8 cellular contexts compared by ENCODE assay signal in the genomic region with DNA sequence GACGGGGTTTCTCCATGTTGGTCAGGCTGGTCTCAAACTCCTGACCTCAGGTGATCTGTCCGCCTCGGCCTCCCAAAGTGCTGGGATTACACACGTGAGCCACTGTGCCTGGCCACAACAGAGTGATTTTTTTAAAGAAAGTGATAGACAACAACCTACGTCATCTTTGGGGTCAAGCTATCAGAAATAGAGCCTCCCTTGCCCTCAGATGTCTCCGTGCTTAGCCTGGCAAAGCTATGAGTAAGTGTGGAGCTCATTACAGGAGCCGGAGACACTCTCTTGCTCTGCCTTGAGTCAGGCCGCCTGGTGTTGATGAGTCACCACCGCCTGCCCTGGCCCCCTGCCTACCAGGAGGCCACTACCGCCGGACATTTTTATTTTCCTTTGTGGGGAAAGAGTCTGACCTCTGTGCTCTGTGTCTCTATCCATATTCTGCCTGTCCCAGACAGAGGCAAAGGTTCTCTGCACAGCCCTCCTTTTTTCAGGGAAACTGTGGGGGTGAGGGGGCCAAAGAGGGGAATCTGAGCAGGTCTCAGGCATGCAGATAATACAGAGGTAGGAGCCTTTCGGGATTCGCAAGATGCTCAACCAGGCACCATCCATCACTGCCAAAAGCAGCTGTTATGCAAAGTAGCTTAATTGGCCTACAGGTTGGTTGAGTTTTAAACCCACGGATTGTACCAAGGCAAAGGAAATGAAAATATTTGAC.
A peak's percentile ranks its signal among the peaks of the same experiment; 100 is the strongest.
DNase-seq lines count a peak whose midpoint lies in the region; ATAC-seq and TF ChIP-seq lines count a peak whose summit lies in the region.

No MANE protein-coding gene starts in this region.

- in situ Hi-C loops in SK-MEL-5 (cut with HindIII; ENCODE audit: low pct_unique_long_range_greater_than_20kb, low sequenced_read_pairs): no loop called here

- no peaks in the 10 kb centered on the region for H3K4me1 Mint-ChIP-seq in immature natural killer cell

- H3K27me3 ChIP-seq in trophoblast cell (ENCODE audit: insufficient read depth, low read length): no peaks in the 10 kb centered on the region

- H3K79me1 ChIP-seq in trophoblast cell (ENCODE audit: low read length): peaks cover 13% of the 10 kb centered on the region

- no peaks in the 10 kb centered on the region for H3K79me2 ChIP-seq in trophoblast cell (ENCODE audit: control insufficient read depth, insufficient read depth, low read length, poor library complexity)

- no peaks in the 10 kb centered on the region for H3K9me3 ChIP-seq in trophoblast cell (ENCODE audit: insufficient read depth, low read depth, low read length)

- peak overlapping the region; percentile 32 for H3K14ac ChIP-seq in trophoblast cell (ENCODE audit: low read length)

- peaks cover 15 to 25% of the 10 kb centered on the region in 2 experiments for H3K4me1 ChIP-seq in trophoblast cell (ENCODE audit: control insufficient read depth in 1 of 2, insufficient read depth in 2 of 2, low read length in 2 of 2)

- no peak overlapping the region for H3K4ac ChIP-seq in trophoblast cell (ENCODE audit: low read depth, low read length)

- H3K36me3 ChIP-seq in trophoblast cell (ENCODE audit: control insufficient read depth in 1 of 2, insufficient read depth in 2 of 2, low read length in 2 of 2): no peaks in the 10 kb centered on the region

- H3K36me3 Mint-ChIP-seq in immature natural killer cell: no peaks in the 10 kb centered on the region

- peak overlapping the region; percentile 46 for H2BK12ac ChIP-seq in trophoblast cell (ENCODE audit: low read length)

- no peak for TF ChIP-seq CTCF in fibroblast of villous mesenchyme (IDR thresholded peaks at IDR 0.05; ENCODE audit: insufficient read depth, low read depth, low read length)

- peak overlapping the region; percentile 40 for H2AFZ ChIP-seq in trophoblast cell (ENCODE audit: insufficient read depth, low read length, poor library complexity)

- ATAC-seq in HG02571 (IDR thresholded peaks at IDR 0.05; ENCODE audit: unreplicated experiment) (no peak), HG03432 (IDR thresholded peaks at IDR 0.05; ENCODE audit: unreplicated experiment) (no peak), HG02642 (IDR thresholded peaks at IDR 0.05; ENCODE audit: poor library complexity, unreplicated experiment) (no peak)

- H3K4me3 ChIP-seq in fibroblast of villous mesenchyme (ENCODE audit: low read depth, low read length): no peak overlapping the region
- H3K4me3 ChIP-seq in trophoblast cell (ENCODE audit: low read depth, low read length): no peak overlapping the region

- H2BK5ac ChIP-seq in trophoblast cell (ENCODE audit: low read depth, low read length, poor library complexity): peak overlapping the region; percentile 23

- POLR2A ChIA-PET in HEK293T (lab: Yijun Ruan, JAX): interaction anchor here (1.5 to 2.2 kb wide), 2 partner anchors 11 to 124 kb away, joined by 5 to 9 read pairs; partner anchors contain the start of gene CPEB4

- no peak overlapping the region for H3K9ac ChIP-seq in trophoblast cell (ENCODE audit: low read length)

- DNase-seq in HEK293T (ENCODE audit: extremely low spot score) (peak; percentile 74), SK-MEL-5 (ENCODE audit: low read depth, low spot score) (peak; percentile 61), fibroblast of villous mesenchyme (ENCODE audit: low read depth) (peak; percentile 97), trophoblast cell (peak; percentile 95 to 96), immature natural killer cell (no peak)

- H3K27ac ChIP-seq in trophoblast cell (ENCODE audit: low read depth, low read length): peak overlapping the region; percentile 82

- H3K27ac Mint-ChIP-seq in immature natural killer cell: no peak overlapping the region

- H2AK5ac ChIP-seq in trophoblast cell (ENCODE audit: low read length): peak overlapping the region; percentile 22

- H2BK120ac ChIP-seq in trophoblast cell (ENCODE audit: insufficient read depth, low read length, poor library complexity): peak overlapping the region; percentile 54

- no peak overlapping the region for H4K12ac ChIP-seq in trophoblast cell (ENCODE audit: low read depth, low read length)

- WGBS in trophoblast cell (ENCODE audit: extremely low coverage, insufficient coverage, insufficient read length): no CpG with 5 or more reads among the region's 14 CpGs

- H3K23ac ChIP-seq in trophoblast cell (ENCODE audit: low read length): no peak overlapping the region

- H3K18ac ChIP-seq in trophoblast cell (ENCODE audit: low read length): no peak overlapping the region

- peaks cover 0 to 4% (median 2%) of the 10 kb centered on the region in 3 donors for H3K27me3 Mint-ChIP-seq in immature natural killer cell (ENCODE audit: low read depth in 3 of 3)

- peak overlapping the region; percentile 66 for H4K8ac ChIP-seq in trophoblast cell (ENCODE audit: low read depth, low read length)

- peak overlapping the region; percentile 4 for H3K4me2 ChIP-seq in trophoblast cell (ENCODE audit: low read length)

- CTCF ChIA-PET in HEK293T (lab: Yijun Ruan, JAX): interaction anchor here (0.5 to 0.7 kb wide), 2 partner anchors 10 to 55 kb away, joined by 3 to 5 read pairs; no protein-coding TSS in a partner anchor

- no peak overlapping the region for H3K4me3 Mint-ChIP-seq in immature natural killer cell

- H4K91ac ChIP-seq in trophoblast cell (ENCODE audit: low read depth, low read length): peak overlapping the region; percentile 54

- no peaks in the 10 kb centered on the region for H3K9me3 Mint-ChIP-seq in immature natural killer cell

TF ChIP-seq in HEK293T, 16 proteins besides CTCF, POLR2A, EP300 and RAD21:
- no peak for TF ChIP-seq FOXM1 (IDR thresholded peaks at IDR 0.05; ENCODE audit: borderline replicate concordance)
- 0 out of 2 replicates have a peak, but pooled peaks have one; percentile 37 for TF ChIP-seq L3MBTL2 (conservative IDR thresholded peaks at IDR 0.05)
- TF ChIP-seq ARNT (IDR thresholded peaks at IDR 0.05): no peak
- no peak for TF ChIP-seq SP1 (IDR thresholded peaks at IDR 0.05)
- no peak for TF ChIP-seq BHLHE40 (IDR thresholded peaks at IDR 0.05; ENCODE audit: borderline replicate concordance)
- no peak for TF ChIP-seq TARDBP (IDR thresholded peaks at IDR 0.05)
- no peak for TF ChIP-seq FOXA1 (IDR thresholded peaks at IDR 0.05)
- no peak for TF ChIP-seq FOXK2 (IDR thresholded peaks at IDR 0.05)
- no peak for TF ChIP-seq ZNF384 (IDR thresholded peaks at IDR 0.05)
- TF ChIP-seq, protein P1, sequence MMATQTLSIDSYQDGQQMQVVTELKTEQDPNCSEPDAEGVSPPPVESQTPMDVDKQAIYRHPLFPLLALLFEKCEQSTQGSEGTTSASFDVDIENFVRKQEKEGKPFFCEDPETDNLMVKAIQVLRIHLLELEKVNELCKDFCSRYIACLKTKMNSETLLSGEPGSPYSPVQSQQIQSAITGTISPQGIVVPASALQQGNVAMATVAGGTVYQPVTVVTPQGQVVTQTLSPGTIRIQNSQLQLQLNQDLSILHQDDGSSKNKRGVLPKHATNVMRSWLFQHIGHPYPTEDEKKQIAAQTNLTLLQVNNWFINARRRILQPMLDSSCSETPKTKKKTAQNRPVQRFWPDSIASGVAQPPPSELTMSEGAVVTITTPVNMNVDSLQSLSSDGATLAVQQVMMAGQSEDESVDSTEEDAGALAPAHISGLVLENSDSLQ (IDR thresholded peaks at IDR 0.05): peak; percentile 42; the same call in 1 of the 2 replicates
- TF ChIP-seq SUZ12 (IDR thresholded peaks at IDR 0.05): no peak
- TF ChIP-seq HDGF (IDR thresholded peaks at IDR 0.05; ENCODE audit: borderline replicate concordance): no peak
- TF ChIP-seq LEF1 (IDR thresholded peaks at IDR 0.05; ENCODE audit: borderline replicate concordance): no peak
- no peak for TF ChIP-seq NFRKB (IDR thresholded peaks at IDR 0.05)
- no peak for TF ChIP-seq ELF4 (IDR thresholded peaks at IDR 0.05)
- TF ChIP-seq CTBP1 (IDR thresholded peaks at IDR 0.05; ENCODE audit: borderline replicate concordance): no peak

Comparison
In these comparisons a context has a peak if more than half of its experiments do, and no peak if none do; other contexts are left out.
1. DNase-seq: peak in HEK293T (single experiment), SK-MEL-5 (single experiment), fibroblast of villous mesenchyme (single experiment) and trophoblast cell (2 of 2); none in immature natural killer cell (0 of 3).